In the genomic region with DNA sequence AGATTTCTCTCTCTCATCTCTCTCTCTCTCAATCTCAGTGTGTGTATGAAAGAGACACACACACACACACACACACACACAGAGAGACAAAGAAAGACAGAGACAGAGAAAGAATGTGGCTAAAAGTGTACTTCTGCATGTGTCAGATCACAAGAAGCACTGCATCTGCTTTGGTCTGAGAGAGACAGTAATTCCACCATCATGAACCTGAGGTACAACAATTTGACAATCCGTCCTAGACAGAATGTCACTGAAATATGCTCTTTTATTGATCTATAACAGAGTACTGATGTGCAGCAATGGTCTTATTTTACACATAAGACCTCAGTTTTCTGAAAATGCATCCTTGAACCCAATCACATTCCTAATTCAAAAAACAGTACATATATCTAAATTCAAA, we compare ENCODE assay signal across 29 cellular contexts.
"Had no signal": no experiment of that assay in that cellular context is flagged by ENCODE, and none has a peak within 500 bp of the region (broad histone marks: within the 10 kb centered on the region; RNA-seq: fewer than 3 reads in every experiment).

No MANE protein-coding gene starts in this region.

- H3K36me3 Mint-ChIP-seq: immature natural killer cell; natural killer cell treated with Interleukin-12 subunit alpha and Interleukin-12 subunit beta and Interleukin-15 and Interleukin-18, amount 100 ng/mL, for 72 hours; stimulated activated naive B cell treated with anti-CD40 and anti-IgM and Interleukin-4, amounts not matched to agents 10 μg/mL and 1 μg/mL and 100 μg/mL, for 72 hours had no signal

- H3K4me3 ChIP-seq: breast epithelium, colonic mucosa, heart left ventricle, lower lobe of right lung, pancreas, psoas muscle, SK-N-MC, thoracic aorta, uterus had no signal

- H3K4me3 Mint-ChIP-seq: activated T-helper 1 cell treated with anti-CD3 and anti-CD28 coated beads, Interleukin-12 subunit alpha, Interleukin-12 subunit beta, Interleukin-2, Interleukin-4 antibody, amounts not matched to agents 30 ng/mL and 10 ng/mL and 1 ng/mL, durations not matched to agents 14 hours and 24 hours and 36 hours; immature natural killer cell; natural killer cell treated with Interleukin-12 subunit alpha and Interleukin-12 subunit beta and Interleukin-15 and Interleukin-18, amount 100 ng/mL, for 72 hours; stimulated activated naive B cell treated with anti-CD40 and anti-IgM and Interleukin-4, amounts not matched to agents 10 μg/mL and 1 μg/mL and 100 μg/mL, for 72 hours; T-helper 1 cell treated with Interleukin-12 subunit alpha and Interleukin-12 subunit beta and Interleukin-4 antibody, amounts not matched to agents 30 μg/mL and 1 μg/mL, for 36 hours had no signal

- H3K27me3 Mint-ChIP-seq: natural killer cell treated with Interleukin-12 subunit alpha and Interleukin-12 subunit beta and Interleukin-15 and Interleukin-18, amount 100 ng/mL, for 72 hours; stimulated activated naive B cell treated with anti-CD40 and anti-IgM and Interleukin-4, amounts not matched to agents 10 μg/mL and 1 μg/mL and 100 μg/mL, for 72 hours had no signal

- H3K27ac Mint-ChIP-seq: activated T-helper 1 cell treated with anti-CD3 and anti-CD28 coated beads, Interleukin-12 subunit alpha, Interleukin-12 subunit beta, Interleukin-2, Interleukin-4 antibody, amounts not matched to agents 30 ng/mL and 10 ng/mL and 1 ng/mL, durations not matched to agents 14 hours and 24 hours and 36 hours; immature natural killer cell; natural killer cell treated with Interleukin-12 subunit alpha and Interleukin-12 subunit beta and Interleukin-15 and Interleukin-18, amount 100 ng/mL, for 72 hours; stimulated activated naive B cell treated with anti-CD40 and anti-IgM and Interleukin-4, amounts not matched to agents 10 μg/mL and 1 μg/mL and 100 μg/mL, for 72 hours; T-helper 1 cell treated with Interleukin-12 subunit alpha and Interleukin-12 subunit beta and Interleukin-4 antibody, amounts not matched to agents 30 μg/mL and 1 μg/mL, for 36 hours had no signal

- H3K27me3 ChIP-seq: breast epithelium, colonic mucosa, heart left ventricle, pancreas, uterus had no signal

- H3K4me1 Mint-ChIP-seq: immature natural killer cell; stimulated activated naive B cell treated with anti-CD40 and anti-IgM and Interleukin-4, amounts not matched to agents 10 μg/mL and 1 μg/mL and 100 μg/mL, for 72 hours had no signal

- H3K9me3 ChIP-seq: breast epithelium, colonic mucosa, lower lobe of right lung, pancreas, psoas muscle, thoracic aorta, uterus had no signal

- DNase-seq: activated CD4-positive, alpha-beta T cell treated with anti-CD3 and anti-CD28 coated beads for 48 hours; activated CD4-positive, alpha-beta T cell treated with anti-CD3 and anti-CD28 coated beads, Interleukin-2, amount 50 U/mL, for 48 hours; activated CD8-positive, alpha-beta memory T cell treated with anti-CD3 and anti-CD28 coated beads for 24 hours; activated gamma-delta T cell treated with Interleukin-2 at 50 U/mL for 16 hours; activated naive CD4-positive, alpha-beta T cell treated with anti-CD3 and anti-CD28 coated beads, Interleukin-2, amount 50 U/mL, for 16 hours; amniotic stem cell; colonic mucosa; foreskin fibroblast; heart left ventricle; immature natural killer cell; lower lobe of right lung; mesendoderm; pancreas; psoas muscle; stimulated activated CD4-positive, alpha-beta T cell treated with anti-CD3 and anti-CD28 coated beads, Interleukin-15, amount 100 ng/mL, for 24 hours; stimulated activated CD4-positive, alpha-beta T cell treated with anti-CD3 and anti-CD28 coated beads, Interleukin-2, amount 100 ng/mL, for 24 hours; stimulated activated naive B cell treated with anti-CD40 and anti-IgM and Interleukin-4, amounts not matched to agents 10 μg/mL and 1 μg/mL and 100 μg/mL, for 72 hours; SW 1271; T-helper 9 cell; trophoblast cell; uterus had no signal

- H3K27ac ChIP-seq: breast epithelium, colonic mucosa, heart left ventricle, lower lobe of right lung, pancreas, psoas muscle, SK-N-MC, thoracic aorta, uterus, VCaP had no signal

- H3K36me3 ChIP-seq: breast epithelium, colonic mucosa, heart left ventricle, lower lobe of right lung, pancreas, thoracic aorta, uterus had no signal

- H3K9me3 Mint-ChIP-seq: activated T-helper 1 cell treated with anti-CD3 and anti-CD28 coated beads, Interleukin-12 subunit alpha, Interleukin-12 subunit beta, Interleukin-2, Interleukin-4 antibody, amounts not matched to agents 30 ng/mL and 10 ng/mL and 1 ng/mL, durations not matched to agents 14 hours and 24 hours and 36 hours; natural killer cell treated with Interleukin-12 subunit alpha and Interleukin-12 subunit beta and Interleukin-15 and Interleukin-18, amount 100 ng/mL, for 72 hours; stimulated activated naive B cell treated with anti-CD40 and anti-IgM and Interleukin-4, amounts not matched to agents 10 μg/mL and 1 μg/mL and 100 μg/mL, for 72 hours; T-helper 1 cell treated with Interleukin-12 subunit alpha and Interleukin-12 subunit beta and Interleukin-4 antibody, amounts not matched to agents 30 μg/mL and 1 μg/mL, for 36 hours had no signal

- ATAC-seq: heart left ventricle; left lobe of liver; lower lobe of right lung; natural killer cell treated with Interleukin-12 subunit alpha and Interleukin-12 subunit beta and Interleukin-15 and Interleukin-18, amount 100 ng/mL, for 72 hours; pancreas; psoas muscle; stimulated activated naive B cell treated with anti-CD40 and anti-IgM and Interleukin-4, amounts not matched to agents 10 μg/mL and 1 μg/mL and 100 μg/mL, for 72 hours had no signal

- H3K4me1 ChIP-seq: breast epithelium, colonic mucosa, heart left ventricle, lower lobe of right lung, pancreas, psoas muscle, uterus had no signal
